8 cellular contexts compared by ENCODE assay signal in the genomic region with DNA sequence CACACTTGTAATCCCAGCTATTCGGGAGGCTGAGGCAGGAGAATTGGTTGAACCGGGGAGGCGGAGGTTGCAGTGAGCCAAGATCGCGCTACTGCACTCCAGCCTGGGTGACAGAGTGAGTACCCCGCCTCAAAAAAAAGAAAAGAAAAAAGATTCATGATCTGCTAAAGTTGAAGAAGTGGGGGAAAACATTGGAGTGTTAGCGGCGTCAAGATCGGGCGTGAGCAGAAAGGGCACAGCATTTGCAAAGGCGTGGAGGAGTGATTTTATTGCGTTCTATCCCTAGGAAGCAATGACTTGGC. TPM values are rescaled to one million over a fixed set of nuclear protein-coding genes. Genes with fewer than 3 reads are reported as not detected.
DNase-seq lines count a peak whose midpoint lies in the region; ATAC-seq and TF ChIP-seq lines count a peak whose summit lies in the region.

No MANE protein-coding gene starts in this region.

- H3K4me3 ChIP-seq in GM12875 (ENCODE audit: low read depth, low read length) (peak overlapping the region; percentile 12), fibroblast of pulmonary artery (replicated peaks; ENCODE audit: low read depth, low read length) (peak overlapping the region; percentile 29), skeletal muscle cell (ENCODE audit: low read depth, low read length) (peak overlapping the region; percentile 33)

- H3K27me3 Mint-ChIP-seq in T-helper 17 cell, result no peaks in the 10 kb centered on the region

- no peak for DNase-seq in T-helper 17 cell
- no peak for DNase-seq in fibroblast of pulmonary artery (ENCODE audit: low read depth)
- no peak for DNase-seq in skeletal muscle cell (ENCODE audit: low read depth)
- DNase-seq in omental fat pad (ENCODE audit: low spot score), result no peak
- no peak for DNase-seq in NCI-H345 (lab: John Stamatoyannopoulos, UW)

- peak overlapping the region; percentile 76 for H3K4me3 Mint-ChIP-seq in T-helper 17 cell

- peak overlapping the region; percentile 39 for H3K27ac Mint-ChIP-seq in T-helper 17 cell

- no peak for TF ChIP-seq CTCF in GM12875 (IDR thresholded peaks at IDR 0.05; ENCODE audit: borderline replicate concordance, insufficient read depth, low read depth, low read length)
- TF ChIP-seq CTCF in fibroblast of pulmonary artery (IDR thresholded peaks at IDR 0.05; ENCODE audit: low read length, missing control alignments), result no peak
- no peak for TF ChIP-seq CTCF in omental fat pad (IDR thresholded peaks at IDR 0.05)

- no peaks in the 10 kb centered on the region for H3K9me3 ChIP-seq in T-helper 17 cell (ENCODE audit: control insufficient read depth, low read length, poor library complexity, severe bottlenecking)

- no peaks in the 10 kb centered on the region for H3K36me3 Mint-ChIP-seq in T-helper 17 cell (ENCODE audit: low read depth)

- no peak for ATAC-seq in T-helper 17 cell
- ATAC-seq in GM18861 (IDR thresholded peaks at IDR 0.05; ENCODE audit: unreplicated experiment), result no peak
- no peak for ATAC-seq in GM18909 (IDR thresholded peaks at IDR 0.05; ENCODE audit: poor library complexity, unreplicated experiment)
- no peak for ATAC-seq in omental fat pad (ENCODE audit: low FRiP score)

- H3K4me1 Mint-ChIP-seq in T-helper 17 cell, result peaks cover 23% of the 10 kb centered on the region

RNA-seq across cellular contexts. Expression of a gene that starts 0.9 kb away (rescaled TPM):
- total RNA-seq in T-helper 17 cell (100 to 1,000 TPM; 267 to 273 TPM), omental fat pad (100 to 1,000 TPM in 2 of 4 donors, 10 to 100 TPM in 2; 76.5 to 135 (median 99.9) TPM)

RNA-seq across cellular contexts. Expression of a gene that starts 15.8 kb away (rescaled TPM):
- total RNA-seq in T-helper 17 cell (10 to 100 TPM; 49.4 to 56.9 TPM), omental fat pad (10 to 100 TPM; 25.0 to 40.2 (median 28.9) TPM)
